ENCODE assay signal across 25 cellular contexts in genomic region chr16:84794626-84795025, GRCh38. TPM values are rescaled to one million over a fixed set of nuclear protein-coding genes. Genes with fewer than 3 reads are reported as not detected.
DNase-seq lines count a peak whose midpoint lies in the region; ATAC-seq and TF ChIP-seq lines count a peak whose summit lies in the region.
"Had no signal": no experiment of that assay in that cellular context is flagged by ENCODE, and none has a peak within 500 bp of the region (broad histone marks: within the 10 kb centered on the region; RNA-seq: fewer than 3 reads in every experiment).

No MANE protein-coding gene starts in this region.

- POLR2A ChIA-PET in IMR-90 (lab: Charles Lee; ENCODE audit: unreplicated experiment), result no interaction called here

- H4K91ac ChIP-seq in IMR-90 (ENCODE audit: insufficient read depth, low read depth, low read length) (peak overlapping the region; percentile 72), mesenchymal stem cell (ENCODE audit: low read length) (peak overlapping the region; percentile 64)

- peaks cover 12% of the 10 kb centered on the region for H3K4me1 ChIP-seq in IMR-90 (ENCODE audit: control insufficient read depth, insufficient read depth, low read length)
- peaks cover 12 to 20% of the 10 kb centered on the region in 2 donors for H3K4me1 ChIP-seq in duodenal mucosa (ENCODE audit: control insufficient read depth in 1 of 2, insufficient read depth in 2 of 2, low read length in 2 of 2)
- H3K4me1 ChIP-seq in mesenchymal stem cell (ENCODE audit: control insufficient read depth, insufficient read depth, low read depth, low read length), result no peaks in the 10 kb centered on the region
- H3K4me1 ChIP-seq in spleen, result peaks cover 0 to 7% (median 3%) of the 10 kb centered on the region in 6 donors
- H3K4me1 ChIP-seq: SJSA1 had no signal

- TF ChIP-seq CTCF in IMR-90 (conservative IDR thresholded peaks at IDR 0.05; ENCODE audit: low read depth, low read length) (no peak), spleen (IDR thresholded peaks at IDR 0.05 in 8 of 11, conservative IDR thresholded peaks at IDR 0.05 in 3 of 11) (no peak)

- H2BK15ac ChIP-seq in IMR-90 (ENCODE audit: low read depth, low read length) (peak overlapping the region; percentile 50; the same call in 2 of the 3 replicates), mesenchymal stem cell (ENCODE audit: low read depth, poor library complexity, severe bottlenecking) (no peak overlapping the region)

- H3K27me3 ChIP-seq in IMR-90 (ENCODE audit: control insufficient read depth, insufficient read depth, low read length) (no peaks in the 10 kb centered on the region), duodenal mucosa (ENCODE audit: control insufficient read depth in 1 of 2, insufficient read depth in 2 of 2, low read length in 2 of 2) (no peaks in the 10 kb centered on the region), mesenchymal stem cell (ENCODE audit: control insufficient read depth in 1 of 2, insufficient read depth in 1 of 2, low read length in 2 of 2) (no peaks in the 10 kb centered on the region), spleen (replicated peaks in 1 of 7) (no peaks in the 10 kb centered on the region)
- H3K27me3 ChIP-seq: cardiac muscle cell, SJSA1 had no signal

- no peaks in the 10 kb centered on the region for H3K36me3 ChIP-seq in IMR-90 (ENCODE audit: control insufficient read depth, insufficient read depth, low read length)
- H3K36me3 ChIP-seq in duodenal mucosa (ENCODE audit: control insufficient read depth in 1 of 2, insufficient read depth in 2 of 2, low read length in 2 of 2), result no peaks in the 10 kb centered on the region
- peaks cover 0 to 4% of the 10 kb centered on the region in 2 experiments for H3K36me3 ChIP-seq in mesenchymal stem cell (ENCODE audit: control insufficient read depth in 1 of 2, insufficient read depth in 2 of 2, low read depth in 1 of 2, low read length in 2 of 2)
- no peaks in the 10 kb centered on the region for H3K36me3 ChIP-seq in spleen
- H3K36me3 ChIP-seq: cardiac muscle cell, SJSA1 had no signal

- H4K5ac ChIP-seq in IMR-90 (ENCODE audit: low read depth, low read length), result peak overlapping the region; percentile 47; the same call in 1 of the 2 replicates

- BruUV-seq in IMR-90 (replicated peaks; lab: Mats Ljungman, UMichigan), result no TSS peak

- H2AK5ac ChIP-seq in IMR-90 (ENCODE audit: low read depth, low read length) (peak overlapping the region; percentile 77), mesenchymal stem cell (ENCODE audit: low read length, severe bottlenecking) (no peak overlapping the region)

- intact Hi-C loops in IMR-90 (cut with micrococcal nuclease) (no loop called here), spleen (cut with DNase I; ENCODE audit: low total_unique reads) (no loop called here)

- 84% methylated on average over 9 of the region's 19 CpGs; no CpG with 5 or more reads in 1 of the 2 experiments for WGBS in IMR-90 (ENCODE audit: extremely low coverage in 2 of 2, insufficient read length in 1 of 2), 2 experiments
- 95% methylated on average over 19 of the region's 19 CpGs for WGBS in mesenchymal stem cell
- 84 to 90% (median 87%) methylated on average over 19 of the region's 19 CpGs for WGBS in spleen, 5 donors

- H2BK5ac ChIP-seq in IMR-90 (ENCODE audit: low read depth, low read length, poor library complexity, severe bottlenecking) (peak overlapping the region; percentile 28), mesenchymal stem cell (ENCODE audit: low read depth, low read length, poor library complexity, severe bottlenecking) (no peak overlapping the region)

- H3K9me3 ChIP-seq in IMR-90 (ENCODE audit: control insufficient read depth, insufficient read depth, low read length), result no peaks in the 10 kb centered on the region
- no peaks in the 10 kb centered on the region for H3K9me3 ChIP-seq in duodenal mucosa (ENCODE audit: control insufficient read depth in 1 of 2, low read length in 2 of 2)
- H3K9me3 ChIP-seq in mesenchymal stem cell (ENCODE audit: control insufficient read depth, low read length), result no peaks in the 10 kb centered on the region
- peaks cover 0 to 7% (median 5%) of the 10 kb centered on the region in 8 donors for H3K9me3 ChIP-seq in spleen
- H3K9me3 ChIP-seq: SJSA1 had no signal

- no peaks in the 10 kb centered on the region for H4K20me1 ChIP-seq in IMR-90 (ENCODE audit: insufficient read depth, low read length)

- DNase-seq in IMR-90, result peak; percentile 19
- no peak for DNase-seq in mesenchymal stem cell
- DNase-seq in spleen, result peak; percentile 54
- no peak for DNase-seq in COR-L47 (lab: John Stamatoyannopoulos, UW)
- no peak for DNase-seq in HPDE6-E6E7 (ENCODE audit: extremely low spot score)
- no peak for DNase-seq in NOMO-1 treated with DMSO at 0.1 percent for 48 hours (lab: John Stamatoyannopoulos, UW; ENCODE audit: unreplicated experiment)
- DNase-seq: ACHN; activated CD4-positive, alpha-beta T cell treated with anti-CD3 and anti-CD28 coated beads for 1 hour; activated naive CD4-positive, alpha-beta T cell treated with Interleukin-2 at 50 U/mL for 16 hours; activated T-cell treated with anti-CD3 and anti-CD28 coated beads, Interleukin-2, amount 50 U/mL, for 4 hours; amygdala; C1 segment of cervical spinal cord; H9; kidney glomerular epithelial cell; naive thymus-derived CD4-positive, alpha-beta T cell; NCI-H1092 treated with DMSO at 0.1 percent for 48 hours; NCI-H2029; stimulated activated CD4-positive, alpha-beta T cell treated with anti-CD3 and anti-CD28 coated beads, Interleukin-4, amount 100 ng/mL, for 4 hours; stimulated activated naive CD8-positive, alpha-beta T cell treated with anti-CD3 and anti-CD28 coated beads, Interleukin-15, Interleukin-2, amounts not matched to agents 100 U/mL and 50 U/mL, for 24 hours; T-helper 1 cell had no signal

- dilution Hi-C loops in IMR-90 (cut with HindIII; ENCODE audit: low sequenced_read_pairs, unreplicated experiment), result no loop called here

- no peak for TF ChIP-seq RAD21 in IMR-90 (IDR thresholded peaks at IDR 0.05; ENCODE audit: low read length)

- H4K8ac ChIP-seq in IMR-90 (ENCODE audit: low read depth in 2 of 2, low read length in 2 of 2) (peak overlapping the region; percentile 5 to 66; a peak in 3 of 4 replicates), mesenchymal stem cell (ENCODE audit: low read length) (no peak overlapping the region)

- no peak overlapping the region for H2AFZ ChIP-seq in IMR-90 (replicated peaks; ENCODE audit: low read length, poor library complexity)
- H2AFZ ChIP-seq in mesenchymal stem cell (ENCODE audit: low read depth, low read length), result no peak overlapping the region

- peak overlapping the region in 1 of 2 experiments; percentile 67 for H2BK12ac ChIP-seq in mesenchymal stem cell (ENCODE audit: low read length in 2 of 2)

- in situ Hi-C loops in IMR-90 (cut with MboI; ENCODE audit: low sequenced_read_pairs), result no loop called here

- no peak overlapping the region for H3K23ac ChIP-seq in IMR-90 (ENCODE audit: low read depth, low read length)
- no peak overlapping the region for H3K23ac ChIP-seq in mesenchymal stem cell (ENCODE audit: low read length in 2 of 2)

- H3K4me2 ChIP-seq in IMR-90 (ENCODE audit: low read depth, low read length), result no peak overlapping the region
- H3K4me2 ChIP-seq in mesenchymal stem cell (ENCODE audit: low read length, poor library complexity, severe bottlenecking), result no peak overlapping the region

- peak overlapping the region; percentile 63 for H3K27ac ChIP-seq in IMR-90 (ENCODE audit: insufficient read depth, low read length)
- H3K27ac ChIP-seq in duodenal mucosa (ENCODE audit: low read depth, low read length), result peak overlapping the region; percentile 67
- H3K27ac ChIP-seq in mesenchymal stem cell (ENCODE audit: low read length, poor library complexity, severe bottlenecking), result no peak overlapping the region
- H3K27ac ChIP-seq in spleen, result peak overlapping the region in 5 of 8 donors; percentile 11 to 63 (median 49)
- H3K27ac ChIP-seq: cardiac muscle cell, HL-60, SJSA1 had no signal

- H2AK9ac ChIP-seq in IMR-90 (replicated peaks; ENCODE audit: low read depth, low read length, poor library complexity), result no peak overlapping the region

- H3K14ac ChIP-seq in IMR-90 (replicated peaks; ENCODE audit: low read depth, low read length) (peak overlapping the region; percentile 20; the same call in 1 of the 2 replicates), mesenchymal stem cell (ENCODE audit: low read length in 2 of 2) (no peak overlapping the region)

- H3K79me1 ChIP-seq in IMR-90 (ENCODE audit: low read depth in 1 of 2, low read length in 2 of 2), result no peaks in the 10 kb centered on the region
- no peaks in the 10 kb centered on the region for H3K79me1 ChIP-seq in mesenchymal stem cell (replicated peaks; ENCODE audit: low read length, poor library complexity, severe bottlenecking)

- no peak overlapping the region for H3K56ac ChIP-seq in IMR-90 (ENCODE audit: extremely low read depth, insufficient read depth, low read length)

- no peak overlapping the region for H3K4me3 ChIP-seq in IMR-90 (ENCODE audit: insufficient read depth, low read depth, low read length)
- no peak overlapping the region for H3K4me3 ChIP-seq in duodenal mucosa (ENCODE audit: low read depth in 1 of 2, low read length in 2 of 2)
- H3K4me3 ChIP-seq in mesenchymal stem cell (ENCODE audit: insufficient read depth in 1 of 2, low read depth in 1 of 2, low read length in 2 of 2), result no peak overlapping the region
- no peak overlapping the region for H3K4me3 ChIP-seq in spleen
- H3K4me3 ChIP-seq: cardiac muscle cell, SJSA1 had no signal

- TF ChIP-seq POLR2A in IMR-90 (IDR thresholded peaks at IDR 0.05; ENCODE audit: low read depth, low read length) (no peak; the same call in none of the 2 replicates), spleen (IDR thresholded peaks at IDR 0.05) (no peak)

- H3K18ac ChIP-seq in IMR-90 (ENCODE audit: low read depth, low read length), result peak overlapping the region; percentile 12; the same call in 1 of the 2 replicates
- peak overlapping the region; percentile 18 to 75 for H3K18ac ChIP-seq in mesenchymal stem cell (ENCODE audit: low read depth in 1 of 2, low read length in 2 of 2)

- H3K9ac ChIP-seq in IMR-90 (ENCODE audit: low read depth, low read length) (peak overlapping the region; percentile 17; the same call in 1 of the 2 replicates), duodenal mucosa (ENCODE audit: low read depth in 1 of 2, low read length in 2 of 2) (no peak overlapping the region), mesenchymal stem cell (ENCODE audit: low read length) (no peak overlapping the region)

- H2BK120ac ChIP-seq in IMR-90 (ENCODE audit: low read depth, low read length) (peak overlapping the region; percentile 25), mesenchymal stem cell (ENCODE audit: low read depth, low read length) (no peak overlapping the region)

- ATAC-seq in IMR-90 (ENCODE audit: low read depth) (no peak), GM21360 (IDR thresholded peaks at IDR 0.05; ENCODE audit: unreplicated experiment) (no peak)
- ATAC-seq: activated T-cell treated with anti-CD3 and anti-CD28 coated beads, Interleukin-2, amount 50 U/mL, for 4 hours; naive thymus-derived CD4-positive, alpha-beta T cell; stimulated activated naive CD8-positive, alpha-beta T cell treated with anti-CD3 and anti-CD28 coated beads, Interleukin-15, Interleukin-2, amounts not matched to agents 100 U/mL and 50 U/mL, for 24 hours had no signal

- 0 out of 2 replicates have a peak overlapping the region, but pooled peaks have one; percentile 9 for H2BK20ac ChIP-seq in IMR-90 (ENCODE audit: low read depth, low read length)

- peaks cover 14% of the 10 kb centered on the region for H3K9me1 ChIP-seq in IMR-90 (ENCODE audit: insufficient read depth, low read length)

- H3K4ac ChIP-seq in IMR-90 (ENCODE audit: low read depth, low read length) (peak overlapping the region; percentile 38), mesenchymal stem cell (ENCODE audit: low read depth in 1 of 2, low read length in 2 of 2) (no peak overlapping the region)

- CTCF ChIA-PET in IMR-90 (lab: Yijun Ruan, JAX), result no interaction called here

RNA-seq across cellular contexts. Expression of gene CRISPLD2, which starts 25.2 kb away (rescaled TPM):
- 35.0 and 37.5 TPM in 2 replicates for total RNA-seq in IMR-90 (2012; rRNA removed)
- polyA plus RNA-seq in IMR-90 (2012; rRNA removed), result 21.3 and 23.1 TPM in 2 replicates
- polyA plus RNA-seq in IMR-90 (2012; cell fraction: cytosol; rRNA removed), result 17.6 and 30.1 TPM in 2 replicates
- polyA plus RNA-seq in IMR-90 (2012; cell fraction: nucleus; rRNA removed; ENCODE audit: low replicate concordance), result 26.7 and 30.7 TPM in 2 replicates
- polyA plus RNA-seq in mesenchymal stem cell (2013, experiment 1 of 2), result 92.2 TPM
- polyA plus RNA-seq in mesenchymal stem cell (2013, experiment 2 of 2), result 91.8 TPM
- total RNA-seq in spleen, result 100 to 1,000 TPM in 3 of 7 donors, 10 to 100 TPM in 4; 38.5 to 271 (median 92.8) TPM
- 10 to 100 TPM in 1 of 3 donors, 1 to 10 TPM in 2; 7.9 to 12.3 (median 9.3) TPM for polyA plus RNA-seq in spleen

Comparison
In these comparisons a context has a peak if more than half of its experiments do, and no peak if none do; other contexts are left out.
1. DNase-seq: peak in IMR-90 (single experiment) and spleen (single experiment); none in mesenchymal stem cell (single experiment), COR-L47 (single experiment), HPDE6-E6E7 (single experiment) and NOMO-1 treated with DMSO at 0.1 percent for 48 hours (single experiment).